15 cellular contexts compared by ENCODE assay signal in the genomic region with DNA sequence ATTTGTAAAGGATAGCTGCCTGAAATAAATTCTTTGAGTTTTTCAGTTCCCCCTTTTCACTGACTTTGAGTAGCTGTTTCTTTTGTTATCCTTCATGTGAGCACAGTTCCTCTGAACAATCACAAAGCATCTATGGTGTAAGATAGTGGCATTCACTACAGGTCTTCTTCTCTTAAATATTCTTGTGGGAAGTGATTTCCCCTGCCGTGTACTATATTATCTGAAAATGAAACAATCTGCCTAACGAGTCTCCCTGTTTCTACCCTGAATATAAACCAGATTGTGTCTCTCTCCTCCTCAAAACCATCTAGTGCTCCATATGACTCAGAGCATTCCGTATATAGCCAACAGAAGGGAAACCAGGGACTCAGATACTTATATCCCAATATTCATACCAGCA.
DNase-seq lines count a peak whose midpoint lies in the region; ATAC-seq, FAIRE-seq and TF ChIP-seq lines count a peak whose summit lies in the region.
"Had no signal": no experiment of that assay in that cellular context is flagged by ENCODE, and none has a peak within 500 bp of the region (broad histone marks: within the 10 kb centered on the region; RNA-seq: fewer than 3 reads in every experiment).

No MANE protein-coding gene starts in this region.

- no peaks in the 10 kb centered on the region for H3K27me3 ChIP-seq in GM06990 (replicated peaks; ENCODE audit: control insufficient read depth, insufficient read depth, low read length)
- H3K27me3 ChIP-seq: foreskin keratinocyte had no signal

- peak; percentile 67 for DNase-seq in GM06990 (ENCODE audit: extremely low read depth, insufficient read length)
- DNase-seq in GM19239 (ENCODE audit: insufficient read length, low spot score): no peak
- no peak for DNase-seq in T-helper 17 cell
- no peak for DNase-seq in stimulated activated CD4-positive, alpha-beta T cell treated with anti-CD3 and anti-CD28 coated beads, Interleukin-4, amount 100 ng/mL, for 4 hours
- no peak for DNase-seq in activated CD4-positive, alpha-beta T cell treated with anti-CD3 and anti-CD28 coated beads, Interleukin-2, amount 50 U/mL, for 4 hours
- DNase-seq: activated T-cell treated with anti-CD3 and anti-CD28 coated beads, Interleukin-2, amount 50 U/mL, for 48 hours; aorta; foreskin keratinocyte; natural killer cell; trophoblast cell had no signal

- ATAC-seq in HG02571 (IDR thresholded peaks at IDR 0.05; ENCODE audit: unreplicated experiment) (peak; percentile 38), HG03159 (IDR thresholded peaks at IDR 0.05; ENCODE audit: unreplicated experiment) (peak; percentile 58), T-helper 17 cell (no peak), HG03457 (IDR thresholded peaks at IDR 0.05; ENCODE audit: unreplicated experiment) (no peak)
- ATAC-seq: A549, foreskin keratinocyte, natural killer cell, sciatic nerve had no signal

- peak; percentile 97 for FAIRE-seq in GM19239 (lab: Jason Lieb, UNC)
- FAIRE-seq: A549 had no signal

- H3K27me3 Mint-ChIP-seq in T-helper 17 cell: no peaks in the 10 kb centered on the region

- H3K4me3 Mint-ChIP-seq in T-helper 17 cell: no peak overlapping the region
- H3K4me3 Mint-ChIP-seq: natural killer cell had no signal

- H3K4me3 ChIP-seq in GM06990 (replicated peaks; ENCODE audit: low read depth, low read length): no peak overlapping the region
- H3K4me3 ChIP-seq: A549 had no signal

- no peaks in the 10 kb centered on the region for H3K9me3 ChIP-seq in T-helper 17 cell (ENCODE audit: control insufficient read depth, low read length, poor library complexity, severe bottlenecking)
- H3K9me3 ChIP-seq: A549 had no signal

- TF ChIP-seq CTCF in GM06990 (IDR thresholded peaks at IDR 0.05; ENCODE audit: insufficient read depth, low read length, poor library complexity, severe bottlenecking): no peak

- peaks cover 10% of the 10 kb centered on the region for H3K36me3 Mint-ChIP-seq in T-helper 17 cell (ENCODE audit: low read depth)

- H3K27ac Mint-ChIP-seq in T-helper 17 cell: no peak overlapping the region
- H3K27ac Mint-ChIP-seq: natural killer cell had no signal

- H3K4me1 Mint-ChIP-seq in T-helper 17 cell: no peaks in the 10 kb centered on the region

- H3K36me3 ChIP-seq in GM06990 (ENCODE audit: control insufficient read depth, insufficient read depth, low read length): no peaks in the 10 kb centered on the region

Comparison
In these comparisons a context has a peak if more than half of its experiments do, and no peak if none do; other contexts are left out.
1. ATAC-seq: peak in HG02571 (single experiment) and HG03159 (single experiment); none in T-helper 17 cell (single experiment) and HG03457 (single experiment).